15 cellular contexts compared by ENCODE assay signal in genomic region chr12:62724285-62724684, GRCh38.
DNase-seq lines count a peak whose midpoint lies in the region; TF ChIP-seq lines count a peak whose summit lies in the region.
"Had no signal": no experiment of that assay in that cellular context is flagged by ENCODE, and none has a peak within 500 bp of the region (broad histone marks: within the 10 kb centered on the region; RNA-seq: fewer than 3 reads in every experiment).

No MANE protein-coding gene starts in this region.

- H3F3A ChIP-seq in PC-9 (ENCODE audit: insufficient read depth, low read depth), result peaks cover 36% of the 10 kb centered on the region

- H2AFZ ChIP-seq in PC-9, result 0 out of 2 replicates have a peak overlapping the region, but pooled peaks have one; percentile 30

- H3K4me1 Mint-ChIP-seq in Calu3 (ENCODE audit: low read depth, unreplicated experiment), result peaks cover 60% of the 10 kb centered on the region
- peaks cover 76% of the 10 kb centered on the region for H3K4me1 Mint-ChIP-seq in osteocyte (ENCODE audit: unreplicated experiment)
- H3K4me1 Mint-ChIP-seq: activated CD4-positive, alpha-beta T cell treated with anti-CD3 and anti-CD28 coated beads for 36 hours had no signal

- H3K4me3 ChIP-seq in PC-9, result no peak overlapping the region

- H3K27me3 Mint-ChIP-seq in Calu3 (ENCODE audit: unreplicated experiment), result no peaks in the 10 kb centered on the region
- H3K27me3 Mint-ChIP-seq in osteocyte (ENCODE audit: unreplicated experiment), result no peaks in the 10 kb centered on the region
- H3K27me3 Mint-ChIP-seq: activated CD4-positive, alpha-beta T cell treated with anti-CD3 and anti-CD28 coated beads for 36 hours; memory B cell had no signal

- CTCF ChIA-PET in Calu3 (lab: Charles Lee) (interaction anchor here (0.7 to 1.6 kb wide), 3 partner anchors 15 to 119 kb away, joined by 3 to 5 read pairs (median 4); no protein-coding TSS in a partner anchor), PC-9 (lab: Charles Lee) (no interaction called here)

- no peaks in the 10 kb centered on the region for H3K9me3 ChIP-seq in PC-9 (ENCODE audit: insufficient read depth, low read depth)

- peaks cover 7% of the 10 kb centered on the region for H3K36me3 Mint-ChIP-seq in Calu3 (ENCODE audit: insufficient read depth, unreplicated experiment)
- H3K36me3 Mint-ChIP-seq in osteocyte (ENCODE audit: unreplicated experiment), result peaks cover 22% of the 10 kb centered on the region
- H3K36me3 Mint-ChIP-seq: memory B cell had no signal

- H3K27ac ChIP-seq in PC-9 (peak overlapping the region; percentile 99), epithelial cell of prostate (peak overlapping the region; percentile 79)

- H3K36me3 ChIP-seq in PC-9 (ENCODE audit: low read depth), result 0 out of 2 replicates have a peak, but pooled peaks cover 10% of the 10 kb centered on the region

- H3K4me3 Mint-ChIP-seq in Calu3 (ENCODE audit: low read depth, unreplicated experiment) (no peak overlapping the region), osteocyte (ENCODE audit: unreplicated experiment) (no peak overlapping the region)
- H3K4me3 Mint-ChIP-seq: activated CD4-positive, alpha-beta T cell treated with anti-CD3 and anti-CD28 coated beads for 36 hours; memory B cell had no signal

- H3K27me3 ChIP-seq in PC-9 (ENCODE audit: insufficient read depth, low read depth), result no peaks in the 10 kb centered on the region

- H3K27ac Mint-ChIP-seq in Calu3 (ENCODE audit: unreplicated experiment) (peak overlapping the region; percentile 81), osteocyte (ENCODE audit: unreplicated experiment) (peak overlapping the region; percentile 91)
- H3K27ac Mint-ChIP-seq: activated CD4-positive, alpha-beta T cell treated with anti-CD3 and anti-CD28 coated beads for 36 hours; memory B cell had no signal

- no peak for TF ChIP-seq CTCF in Calu3 (IDR thresholded peaks at IDR 0.05; ENCODE audit: unreplicated experiment)
- no peak for TF ChIP-seq CTCF in PC-9 (conservative IDR thresholded peaks at IDR 0.05)
- TF ChIP-seq CTCF in osteocyte (IDR thresholded peaks at IDR 0.05), result no peak

- peaks cover 6% of the 10 kb centered on the region; the same call in 1 of the 2 replicates for H3K79me2 ChIP-seq in PC-9 (ENCODE audit: low read depth)

- no peaks in the 10 kb centered on the region for H4K20me1 ChIP-seq in PC-9 (ENCODE audit: insufficient read depth)

- peaks cover 69% of the 10 kb centered on the region for H3K4me1 ChIP-seq in PC-9 (replicated peaks; ENCODE audit: insufficient read depth)

- DNase-seq in Calu3 (no peak), PC-9 (no peak), epithelial cell of prostate (ENCODE audit: low read depth, low spot score) (no peak), osteocyte (ENCODE audit: extremely low spot score, unreplicated experiment) (no peak), NCI-H1092 treated with DMSO at 0.1 percent for 48 hours (lab: John Stamatoyannopoulos, UW) (no peak), cerebellum (ENCODE audit: low spot score) (no peak)
- no peak for DNase-seq in NK-92 treated with Interleukin-12 subunit alpha and Interleukin-12 subunit beta, amount 100 ng/mL, for 24 hours (lab: John Stamatoyannopoulos, UW)
- no peak for DNase-seq in activated CD4-positive, CD25-positive, alpha-beta regulatory T cell treated with anti-CD3 and anti-CD28 coated beads, Interleukin-2, amount 50 U/mL, for 72 hours
- DNase-seq: activated CD4-positive, alpha-beta T cell treated with anti-CD3 and anti-CD28 coated beads for 36 hours; activated T-cell treated with anti-CD3 and anti-CD28 coated beads for 4 hours; DMS79; NCI-H1105; NCI-H345; T-helper 1 cell had no signal

- H3K4me2 ChIP-seq in PC-9, result peak overlapping the region; percentile 61

- BruUV-seq in Calu3 (replicated peaks; lab: Mats Ljungman, UMichigan) (no TSS peak), PC-9 (replicated peaks; lab: Mats Ljungman, UMichigan) (TSS peak; percentile 53)

- POLR2A ChIA-PET in PC-9 (lab: Charles Lee; ENCODE audit: unreplicated experiment), result interaction anchor here (0.6 to 1.0 kb wide), 2 partner anchors 121 to 570 kb away, joined by 4 to 5 read pairs; no protein-coding TSS in a partner anchor

- H3K9me3 Mint-ChIP-seq in Calu3 (ENCODE audit: low read depth, unreplicated experiment), result no peaks in the 10 kb centered on the region
- no peaks in the 10 kb centered on the region for H3K9me3 Mint-ChIP-seq in osteocyte (ENCODE audit: unreplicated experiment)
- H3K9me3 Mint-ChIP-seq: memory B cell had no signal

- no peaks in the 10 kb centered on the region for H3K9me2 ChIP-seq in PC-9 (ENCODE audit: insufficient read depth)

- intact Hi-C loops in Calu3 (cut with micrococcal nuclease; ENCODE audit: unreplicated experiment), result loop anchor here (2.0 to 5.0 kb wide), 3 partner anchors 63 to 277 kb away; no protein-coding TSS in a partner anchor
- intact Hi-C loops in PC-9 (cut with micrococcal nuclease; ENCODE audit: unreplicated experiment), result loop anchor here (1.0 to 2.0 kb wide), 3 partner anchors 63 to 121 kb away; no protein-coding TSS in a partner anchor
